8 cellular contexts compared by ENCODE assay signal in the genomic region with DNA sequence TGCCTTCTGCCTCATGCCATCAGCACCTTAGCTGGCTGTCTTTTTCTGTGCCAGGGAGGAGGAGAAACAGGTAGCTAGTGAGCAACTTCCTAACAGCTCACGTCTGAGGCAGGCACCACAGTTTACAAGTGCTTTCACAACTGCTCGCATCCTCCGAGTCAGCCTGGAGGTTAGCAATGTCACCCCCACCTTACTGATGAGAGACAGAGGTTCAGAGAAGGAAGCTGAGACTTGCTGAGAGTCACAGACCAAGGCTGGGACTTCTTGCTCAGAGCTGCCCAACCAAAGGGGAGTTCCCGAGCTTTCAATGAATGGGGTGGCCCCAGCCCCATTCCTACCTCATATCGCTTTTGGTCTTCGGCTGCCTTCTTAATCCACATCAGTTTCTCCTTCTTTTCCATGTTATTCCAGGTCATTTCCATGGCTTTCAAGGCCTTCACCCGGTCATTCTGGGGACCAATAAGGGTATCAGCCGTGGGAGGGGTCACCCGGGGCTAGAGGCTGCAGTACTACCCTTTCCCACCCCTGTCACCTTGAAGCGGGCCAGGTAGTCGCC. TPM values are rescaled to one million over a fixed set of nuclear protein-coding genes. Genes with fewer than 3 reads are reported as not detected.
DNase-seq lines count a peak whose midpoint lies in the region; TF ChIP-seq lines count a peak whose summit lies in the region.

No MANE protein-coding gene starts in this region.

- H3K27me3 ChIP-seq in layer of hippocampus (ENCODE audit: control insufficient read depth, insufficient read depth, low read length) (no peaks in the 10 kb centered on the region), vagina (no peaks in the 10 kb centered on the region)

- TF ChIP-seq CTCF in vagina (IDR thresholded peaks at IDR 0.05), result no peak
- TF ChIP-seq CTCF in nephron progenitor cell (IDR thresholded peaks at IDR 0.05), result no peak

- intact Hi-C loops in activated CD4-positive, alpha-beta T cell treated with anti-CD3 and anti-CD28 coated beads, Interleukin-2, amount 10 ng/mL, durations not matched to agents 24 days and 14 days (cut with micrococcal nuclease), result loop anchor here (1.0 to 10.0 kb wide), 4 partner anchors 8 to 295 kb away; a partner anchor contains a TSS
- intact Hi-C loops in vagina (cut with DNase I), result loop anchor here (5.0 kb wide), 1 partner anchor 112 kb away; a partner anchor contains a TSS

- no peaks in the 10 kb centered on the region for H3K9me3 ChIP-seq in vagina

- no peaks in the 10 kb centered on the region for H3K27me3 Mint-ChIP-seq in activated CD4-positive, alpha-beta T cell treated with anti-CD3 and anti-CD28 coated beads, Interleukin-2, amount 10 ng/mL, durations not matched to agents 24 days and 14 days
- peaks cover 3% of the 10 kb centered on the region for H3K27me3 Mint-ChIP-seq in nephron progenitor cell (ENCODE audit: low read depth, poor library complexity)

- no peak for TF ChIP-seq POLR2A in vagina (IDR thresholded peaks at IDR 0.05)

- H3K4me1 ChIP-seq in vagina, result peaks cover 27% of the 10 kb centered on the region

- no peaks in the 10 kb centered on the region for H3K9me3 Mint-ChIP-seq in activated CD4-positive, alpha-beta T cell treated with anti-CD3 and anti-CD28 coated beads, Interleukin-2, amount 10 ng/mL, durations not matched to agents 24 days and 14 days
- H3K9me3 Mint-ChIP-seq in nephron progenitor cell, result no peaks in the 10 kb centered on the region

- peaks cover 0 to 54% of the 10 kb centered on the region in 2 donors for H3K36me3 ChIP-seq in vagina

- H3K4me3 ChIP-seq in vagina, result no peak overlapping the region

- H3K4me3 Mint-ChIP-seq in activated CD4-positive, alpha-beta T cell treated with anti-CD3 and anti-CD28 coated beads, Interleukin-2, amount 10 ng/mL, durations not matched to agents 24 days and 14 days, result peak overlapping the region; percentile 85
- no peak overlapping the region for H3K4me3 Mint-ChIP-seq in nephron progenitor cell

- H3K4me1 Mint-ChIP-seq in activated CD4-positive, alpha-beta T cell treated with anti-CD3 and anti-CD28 coated beads, Interleukin-2, amount 10 ng/mL, durations not matched to agents 24 days and 14 days, result peaks cover 36% of the 10 kb centered on the region
- peaks cover 39% of the 10 kb centered on the region for H3K4me1 Mint-ChIP-seq in nephron progenitor cell

- H3K36me3 Mint-ChIP-seq in activated CD4-positive, alpha-beta T cell treated with anti-CD3 and anti-CD28 coated beads, Interleukin-2, amount 10 ng/mL, durations not matched to agents 24 days and 14 days (ENCODE audit: low read depth), result peaks cover 69% of the 10 kb centered on the region
- H3K36me3 Mint-ChIP-seq in nephron progenitor cell (ENCODE audit: low read depth), result peaks cover 35% of the 10 kb centered on the region

- H3K27ac Mint-ChIP-seq in activated CD4-positive, alpha-beta T cell treated with anti-CD3 and anti-CD28 coated beads, Interleukin-2, amount 10 ng/mL, durations not matched to agents 24 days and 14 days, result peak overlapping the region; percentile 87
- H3K27ac Mint-ChIP-seq in nephron progenitor cell, result no peak overlapping the region

- peak overlapping the region; percentile 75 for H3K27ac ChIP-seq in layer of hippocampus (ENCODE audit: low read depth, low read length)
- peak overlapping the region; percentile 66 for H3K27ac ChIP-seq in vagina

- DNase-seq in stimulated activated CD4-positive, alpha-beta T cell treated with anti-CD3 and anti-CD28 coated beads, Interleukin-12 subunit alpha, Interleukin-12 subunit beta, amount 100 ng/mL, for 48 hours (ENCODE audit: low read depth in 2 of 3, low spot score in 1 of 3), result peak in 2 of 3 donors; percentile 46 to 65
- no peak for DNase-seq in stimulated activated CD4-positive, alpha-beta T cell treated with anti-CD3 and anti-CD28 coated beads, Interleukin-12 subunit alpha, Interleukin-12 subunit beta, amount 100 ng/mL, for 4 hours
- DNase-seq in activated CD4-positive, alpha-beta T cell treated with anti-CD3 and anti-CD28 coated beads, Interleukin-2, amount 10 ng/mL, durations not matched to agents 24 days and 14 days, result peak; percentile 75
- DNase-seq in vagina (ENCODE audit: extremely low spot score in 2 of 2) (no peak), nephron progenitor cell (no peak), NCI-H524 treated with DMSO at 0.1 percent for 48 hours (lab: John Stamatoyannopoulos, UW) (no peak), KG1 (lab: John Stamatoyannopoulos, UW) (no peak)

RNA-seq across cellular contexts. Expression of a gene that starts 9.6 kb away (rescaled TPM):
- total RNA-seq in activated CD4-positive, alpha-beta T cell treated with anti-CD3 and anti-CD28 coated beads, Interleukin-2, amount 10 ng/mL, durations not matched to agents 24 days and 14 days, result 193 and 195 TPM in 2 replicates
- total RNA-seq in vagina, result 53.5 TPM

RNA-seq across cellular contexts. Expression of a gene that starts 10.2 kb away (rescaled TPM):
- total RNA-seq in activated CD4-positive, alpha-beta T cell treated with anti-CD3 and anti-CD28 coated beads, Interleukin-2, amount 10 ng/mL, durations not matched to agents 24 days and 14 days, result 105 and 118 TPM in 2 replicates
- total RNA-seq in vagina, result 27.3 TPM

RNA-seq across cellular contexts. Expression of a gene that starts 23.1 kb away (rescaled TPM):
- total RNA-seq in activated CD4-positive, alpha-beta T cell treated with anti-CD3 and anti-CD28 coated beads, Interleukin-2, amount 10 ng/mL, durations not matched to agents 24 days and 14 days, result 16.1 and 19.0 TPM in 2 replicates
- total RNA-seq in vagina, result 34.9 TPM

RNA-seq across cellular contexts. Expression of a gene that starts 39.4 kb away (rescaled TPM):
- 0.09 and 0.78 TPM in 2 replicates for total RNA-seq in activated CD4-positive, alpha-beta T cell treated with anti-CD3 and anti-CD28 coated beads, Interleukin-2, amount 10 ng/mL, durations not matched to agents 24 days and 14 days
- total RNA-seq in vagina, result not detected

RNA-seq across cellular contexts. Expression of a gene that starts 58.1 kb away (rescaled TPM):
- total RNA-seq in activated CD4-positive, alpha-beta T cell treated with anti-CD3 and anti-CD28 coated beads, Interleukin-2, amount 10 ng/mL, durations not matched to agents 24 days and 14 days, result not detected in 2 replicates
- not detected for total RNA-seq in vagina

Comparison
In these comparisons a context has a peak if more than half of its experiments do, and no peak if none do; other contexts are left out.
1. DNase-seq: peak in stimulated activated CD4-positive, alpha-beta T cell treated with anti-CD3 and anti-CD28 coated beads, Interleukin-12 subunit alpha, Interleukin-12 subunit beta, amount 100 ng/mL, for 48 hours (2 of 3) and activated CD4-positive, alpha-beta T cell treated with anti-CD3 and anti-CD28 coated beads, Interleukin-2, amount 10 ng/mL, durations not matched to agents 24 days and 14 days (single experiment); none in stimulated activated CD4-positive, alpha-beta T cell treated with anti-CD3 and anti-CD28 coated beads, Interleukin-12 subunit alpha, Interleukin-12 subunit beta, amount 100 ng/mL, for 4 hours (single experiment), vagina (0 of 2), nephron progenitor cell (single experiment), NCI-H524 treated with DMSO at 0.1 percent for 48 hours (single experiment) and KG1 (single experiment).